In the genomic region with DNA sequence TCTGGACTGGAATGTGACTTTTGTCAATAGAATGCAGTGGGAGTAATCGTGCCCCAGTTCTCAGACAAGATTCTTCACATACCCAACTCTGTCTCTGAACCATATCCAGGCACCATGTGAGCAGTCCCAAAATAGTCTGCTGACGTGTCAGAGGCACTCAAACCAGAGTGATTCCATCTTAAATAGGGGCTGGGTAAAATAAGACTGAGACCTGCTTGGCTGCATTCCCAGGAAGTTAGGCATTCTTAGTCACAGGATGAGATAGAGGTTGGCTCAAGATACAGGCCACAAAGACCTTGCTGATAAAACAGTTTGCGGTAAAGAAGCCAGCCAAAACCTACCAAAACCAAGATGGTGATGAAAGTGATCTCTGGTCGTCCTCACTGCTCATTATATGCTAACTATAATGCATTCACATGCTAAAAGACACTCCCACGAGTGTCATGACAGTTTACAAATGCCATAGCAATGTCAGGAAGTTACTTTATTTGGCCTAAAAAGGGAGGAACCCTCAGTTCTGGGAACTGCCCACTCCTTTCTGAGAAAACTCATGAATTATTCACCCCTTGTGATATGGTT, we compare ENCODE assay signal across 14 cellular contexts. TPM values are rescaled to one million over a fixed set of nuclear protein-coding genes. Genes with fewer than 3 reads are reported as not detected.
DNase-seq lines count a peak whose midpoint lies in the region; ATAC-seq and TF ChIP-seq lines count a peak whose summit lies in the region.
"Had no signal": no experiment of that assay in that cellular context is flagged by ENCODE, and none has a peak within 500 bp of the region (broad histone marks: within the 10 kb centered on the region; RNA-seq: fewer than 3 reads in every experiment).

No MANE protein-coding gene starts in this region.

- no peaks in the 10 kb centered on the region for H3K36me3 Mint-ChIP-seq in stimulated activated effector memory CD8-positive, alpha-beta T cell treated with anti-CD3 and anti-CD28 coated beads, Interleukin-12 subunit alpha, Interleukin-12 subunit beta, amount 100 ng/mL, for 72 hours
- no peaks in the 10 kb centered on the region for H3K36me3 Mint-ChIP-seq in mesothelial cell of epicardium

- in situ Hi-C loops in ACHN (cut with HindIII; ENCODE audit: low pct_ligation_motif_present, low pct_unique_long_range_greater_than_20kb, low sequenced_read_pairs): no loop called here
- in situ Hi-C loops in brain microvascular endothelial cell (cut with HindIII; ENCODE audit: low pct_ligation_motif_present, low sequenced_read_pairs): no loop called here

- no peaks in the 10 kb centered on the region for H3K4me1 ChIP-seq in right cardiac atrium (ENCODE audit: control insufficient read depth, insufficient read depth, low read length)
- no peaks in the 10 kb centered on the region for H3K4me1 ChIP-seq in lower lobe of right lung
- H3K4me1 ChIP-seq: BLaER1 treated with 17β-estradiol and CSF1 and Interleukin-3, amounts not matched to agents 10 nM and 100 nM; vagina had no signal

- H3K27ac ChIP-seq in brain microvascular endothelial cell (peak overlapping the region; percentile 42), right cardiac atrium (ENCODE audit: low read length) (peak overlapping the region; percentile 25), lower lobe of right lung (no peak overlapping the region)
- H3K27ac ChIP-seq: BLaER1 treated with 17β-estradiol and CSF1 and Interleukin-3, amounts not matched to agents 10 nM and 100 nM; vagina had no signal

- no peaks in the 10 kb centered on the region for H3K27me3 Mint-ChIP-seq in mesothelial cell of epicardium (ENCODE audit: low read depth)
- H3K27me3 Mint-ChIP-seq: activated CD4-positive, alpha-beta T cell treated with anti-CD3 and anti-CD28 coated beads, Interleukin-2, amount 10 ng/mL, durations not matched to agents 24 days and 14 days; activated naive CD8-positive, alpha-beta T cell treated with anti-CD3 and anti-CD28 coated beads, Interleukin-2, amount 50 U/mL, for 24 hours had no signal

- H3K4me1 Mint-ChIP-seq in stimulated activated effector memory CD8-positive, alpha-beta T cell treated with anti-CD3 and anti-CD28 coated beads, Interleukin-12 subunit alpha, Interleukin-12 subunit beta, amount 100 ng/mL, for 72 hours: no peaks in the 10 kb centered on the region
- H3K4me1 Mint-ChIP-seq in mesothelial cell of epicardium: no peaks in the 10 kb centered on the region
- H3K4me1 Mint-ChIP-seq: activated CD4-positive, alpha-beta T cell treated with anti-CD3 and anti-CD28 coated beads, Interleukin-2, amount 10 ng/mL, durations not matched to agents 24 days and 14 days; activated naive CD8-positive, alpha-beta T cell treated with anti-CD3 and anti-CD28 coated beads, Interleukin-2, amount 50 U/mL, for 24 hours; nephron had no signal

- H3K27me3 ChIP-seq in brain microvascular endothelial cell (replicated peaks) (no peaks in the 10 kb centered on the region), right cardiac atrium (ENCODE audit: control insufficient read depth, insufficient read depth) (no peaks in the 10 kb centered on the region), lower lobe of right lung (ENCODE audit: low read depth) (no peaks in the 10 kb centered on the region)
- H3K27me3 ChIP-seq: BLaER1 treated with 17β-estradiol and CSF1 and Interleukin-3, amounts not matched to agents 10 nM and 100 nM; vagina had no signal

- H3K27ac Mint-ChIP-seq in stimulated activated effector memory CD8-positive, alpha-beta T cell treated with anti-CD3 and anti-CD28 coated beads, Interleukin-12 subunit alpha, Interleukin-12 subunit beta, amount 100 ng/mL, for 72 hours: no peak overlapping the region
- no peak overlapping the region for H3K27ac Mint-ChIP-seq in mesothelial cell of epicardium
- H3K27ac Mint-ChIP-seq: activated CD4-positive, alpha-beta T cell treated with anti-CD3 and anti-CD28 coated beads, Interleukin-2, amount 10 ng/mL, durations not matched to agents 24 days and 14 days; activated naive CD8-positive, alpha-beta T cell treated with anti-CD3 and anti-CD28 coated beads, Interleukin-2, amount 50 U/mL, for 24 hours; nephron had no signal

- no peaks in the 10 kb centered on the region for H3K9me3 ChIP-seq in right cardiac atrium (ENCODE audit: control insufficient read depth, low read length)
- H3K9me3 ChIP-seq in lower lobe of right lung: peaks cover 14% of the 10 kb centered on the region
- H3K9me3 ChIP-seq: vagina had no signal

- TF ChIP-seq CTCF in brain microvascular endothelial cell (IDR thresholded peaks at IDR 0.05; ENCODE audit: low read depth, low read length, missing control alignments) (no peak), lower lobe of right lung (IDR thresholded peaks at IDR 0.05) (no peak), mesothelial cell of epicardium (IDR thresholded peaks at IDR 0.05; ENCODE audit: unreplicated experiment) (no peak)

- H3K36me3 ChIP-seq in brain microvascular endothelial cell (replicated peaks) (no peaks in the 10 kb centered on the region), lower lobe of right lung (no peaks in the 10 kb centered on the region)
- H3K36me3 ChIP-seq: BLaER1 treated with 17β-estradiol and CSF1 and Interleukin-3, amounts not matched to agents 10 nM and 100 nM; vagina had no signal

- no peak overlapping the region for H3K4me3 ChIP-seq in brain microvascular endothelial cell (ENCODE audit: low read depth, low read length)
- H3K4me3 ChIP-seq in right cardiac atrium (ENCODE audit: low read length): no peak overlapping the region
- H3K4me3 ChIP-seq in lower lobe of right lung: no peak overlapping the region
- H3K4me3 ChIP-seq: BLaER1 treated with 17β-estradiol and CSF1 and Interleukin-3, amounts not matched to agents 10 nM and 100 nM; vagina had no signal

- H3K9me3 Mint-ChIP-seq in stimulated activated effector memory CD8-positive, alpha-beta T cell treated with anti-CD3 and anti-CD28 coated beads, Interleukin-12 subunit alpha, Interleukin-12 subunit beta, amount 100 ng/mL, for 72 hours: peaks cover 13% of the 10 kb centered on the region
- H3K9me3 Mint-ChIP-seq in mesothelial cell of epicardium: peaks cover 36% of the 10 kb centered on the region
- H3K9me3 Mint-ChIP-seq: activated CD4-positive, alpha-beta T cell treated with anti-CD3 and anti-CD28 coated beads, Interleukin-2, amount 10 ng/mL, durations not matched to agents 24 days and 14 days; activated naive CD8-positive, alpha-beta T cell treated with anti-CD3 and anti-CD28 coated beads, Interleukin-2, amount 50 U/mL, for 24 hours; nephron had no signal

- 16% methylated on average over 5 of the region's 5 CpGs for WGBS in right cardiac atrium

- intact Hi-C loops in right cardiac atrium (cut with DNase I): loop anchor here in 1 of 4 donors (10.0 kb wide), 1 partner anchor 252 kb away; no protein-coding TSS in a partner anchor
- intact Hi-C loops in lower lobe of right lung (cut with DNase I): no loop called here

- H3K4me3 Mint-ChIP-seq in stimulated activated effector memory CD8-positive, alpha-beta T cell treated with anti-CD3 and anti-CD28 coated beads, Interleukin-12 subunit alpha, Interleukin-12 subunit beta, amount 100 ng/mL, for 72 hours: no peak overlapping the region
- no peak overlapping the region for H3K4me3 Mint-ChIP-seq in mesothelial cell of epicardium
- H3K4me3 Mint-ChIP-seq: activated CD4-positive, alpha-beta T cell treated with anti-CD3 and anti-CD28 coated beads, Interleukin-2, amount 10 ng/mL, durations not matched to agents 24 days and 14 days; activated naive CD8-positive, alpha-beta T cell treated with anti-CD3 and anti-CD28 coated beads, Interleukin-2, amount 50 U/mL, for 24 hours; nephron had no signal

- peak; percentile 87 for DNase-seq in ACHN
- peak; percentile 100 for DNase-seq in HS-5 (ENCODE audit: low read depth)
- DNase-seq in brain microvascular endothelial cell: peak; percentile 93
- DNase-seq in right cardiac atrium: peak in 2 of 3 donors; percentile 30 to 62
- no peak for DNase-seq in stimulated activated effector memory CD8-positive, alpha-beta T cell treated with anti-CD3 and anti-CD28 coated beads, Interleukin-12 subunit alpha, Interleukin-12 subunit beta, amount 100 ng/mL, for 72 hours (ENCODE audit: low spot score in 2 of 2)
- no peak for DNase-seq in lower lobe of right lung
- no peak for DNase-seq in DMS 273 (lab: John Stamatoyannopoulos, UW; ENCODE audit: unreplicated experiment)
- DNase-seq in mesothelial cell of epicardium (ENCODE audit: low spot score in 2 of 2, unreplicated experiment in 2 of 2): no peak
- DNase-seq: activated CD4-positive, alpha-beta T cell treated with anti-CD3 and anti-CD28 coated beads, Interleukin-2, amount 10 ng/mL, durations not matched to agents 24 days and 14 days; activated naive CD8-positive, alpha-beta T cell treated with anti-CD3 and anti-CD28 coated beads, Interleukin-2, amount 50 U/mL, for 24 hours had no signal

- ATAC-seq in right cardiac atrium: peak; percentile 94 to 97
- no peak for ATAC-seq in stimulated activated effector memory CD8-positive, alpha-beta T cell treated with anti-CD3 and anti-CD28 coated beads, Interleukin-12 subunit alpha, Interleukin-12 subunit beta, amount 100 ng/mL, for 72 hours
- ATAC-seq in lower lobe of right lung: no peak
- ATAC-seq: activated naive CD8-positive, alpha-beta T cell treated with anti-CD3 and anti-CD28 coated beads, Interleukin-2, amount 50 U/mL, for 24 hours had no signal

RNA-seq across cellular contexts. Expression of a gene that starts 16.9 kb away (rescaled TPM):
- total RNA-seq in right cardiac atrium (10 to 100 TPM; 32.7 to 87.4 (median 62.3) TPM), lower lobe of right lung (2.8 TPM), mesothelial cell of epicardium (not detected in 3 replicates)
- polyA plus RNA-seq in right cardiac atrium: 36.2 TPM
- total RNA-seq: activated CD4-positive, alpha-beta T cell treated with anti-CD3 and anti-CD28 coated beads, Interleukin-2, amount 10 ng/mL, durations not matched to agents 24 days and 14 days; OCI-LY7 had no signal

Comparison
In these comparisons a context has a peak if more than half of its experiments do, and no peak if none do; other contexts are left out.
1. DNase-seq: peak in ACHN (single experiment), HS-5 (single experiment), brain microvascular endothelial cell (single experiment) and right cardiac atrium (2 of 3); none in stimulated activated effector memory CD8-positive, alpha-beta T cell treated with anti-CD3 and anti-CD28 coated beads, Interleukin-12 subunit alpha, Interleukin-12 subunit beta, amount 100 ng/mL, for 72 hours (0 of 2), lower lobe of right lung (single experiment), DMS 273 (single experiment) and mesothelial cell of epicardium (0 of 2).
2. ATAC-seq: peak in right cardiac atrium (2 of 2); none in stimulated activated effector memory CD8-positive, alpha-beta T cell treated with anti-CD3 and anti-CD28 coated beads, Interleukin-12 subunit alpha, Interleukin-12 subunit beta, amount 100 ng/mL, for 72 hours (single experiment) and lower lobe of right lung (0 of 2).